23 cellular contexts compared by ENCODE assay signal in the genomic region with DNA sequence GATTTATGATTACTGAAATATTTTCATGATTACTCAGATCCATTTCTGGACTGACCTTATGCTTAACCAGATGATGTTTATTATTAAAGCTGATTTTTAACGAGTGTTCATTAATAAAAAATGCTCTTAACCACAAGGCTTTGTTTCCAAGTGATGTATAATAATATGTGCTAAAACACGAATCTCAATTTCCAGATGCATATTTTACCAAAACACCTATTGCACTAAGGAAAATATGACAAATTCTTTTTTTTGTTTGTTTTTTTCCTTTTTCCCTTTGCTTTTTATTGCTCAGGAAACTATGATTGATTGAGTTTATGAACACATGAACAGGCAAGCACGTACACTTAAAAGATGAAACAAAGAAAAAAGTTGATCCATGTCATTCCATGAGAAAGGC.
"Had no signal": no experiment of that assay in that cellular context is flagged by ENCODE, and none has a peak within 500 bp of the region (broad histone marks: within the 10 kb centered on the region; RNA-seq: fewer than 3 reads in every experiment).

No MANE protein-coding gene starts in this region.

- H3K4me2 ChIP-seq: neural progenitor cell had no signal

- DNase-seq: activated CD4-positive, alpha-beta T cell treated with anti-CD3 and anti-CD28 coated beads, Interleukin-2, amount 50 U/mL, for 1 hour; activated CD4-positive, CD25-positive, alpha-beta regulatory T cell treated with anti-CD3 and anti-CD28 coated beads, Interleukin-2, amount 50 U/mL, for 72 hours; activated CD8-positive, alpha-beta memory T cell treated with anti-CD3 and anti-CD28 coated beads for 24 hours; activated CD8-positive, alpha-beta memory T cell treated with anti-CD3 and anti-CD28 coated beads, Interleukin-2, amount 50 U/mL, for 48 hours; activated effector memory CD4-positive, alpha-beta T cell treated with Interleukin-2 at 50 U/mL for 16 hours; activated naive CD4-positive, alpha-beta T cell treated with anti-CD3 and anti-CD28 coated beads, Interleukin-2, amount 50 U/mL, for 16 hours; activated T-cell treated with anti-CD3 and anti-CD28 coated beads, Interleukin-2, amount 50 U/mL, for 48 hours; aorta; cerebellar nuclear complex; effector memory CD4-positive, alpha-beta T cell; foreskin melanocyte; glutamatergic neuron; hypothalamus; islet precursor cell; naive thymus-derived CD4-positive, alpha-beta T cell; stimulated activated CD4-positive, alpha-beta T cell treated with anti-CD3 and anti-CD28 coated beads, Interleukin-12 subunit alpha, Interleukin-12 subunit beta, amount 100 ng/mL, for 4 hours; stimulated activated CD4-positive, alpha-beta T cell treated with anti-CD3 and anti-CD28 coated beads, Interleukin-2, amount 100 ng/mL, for 24 hours had no signal

- H3K4me3 Mint-ChIP-seq: naive thymus-derived CD4-positive, alpha-beta T cell; neural progenitor cell; stimulated activated naive CD8-positive, alpha-beta T cell treated with anti-CD3 and anti-CD28 coated beads, Interleukin-15, Interleukin-2, amounts not matched to agents 100 ng/mL and 50 ng/mL, for 24 hours; T-helper 1 cell treated with Interleukin-12 subunit alpha and Interleukin-12 subunit beta and Interleukin-4 antibody, amounts not matched to agents 30 μg/mL and 1 μg/mL, for 36 hours had no signal

- H3K27ac Mint-ChIP-seq: naive thymus-derived CD4-positive, alpha-beta T cell; neural progenitor cell; stimulated activated naive CD8-positive, alpha-beta T cell treated with anti-CD3 and anti-CD28 coated beads, Interleukin-15, Interleukin-2, amounts not matched to agents 100 ng/mL and 50 ng/mL, for 24 hours; T-helper 1 cell treated with Interleukin-12 subunit alpha and Interleukin-12 subunit beta and Interleukin-4 antibody, amounts not matched to agents 30 μg/mL and 1 μg/mL, for 36 hours had no signal

- H3K9me3 ChIP-seq: left lung, tibial nerve had no signal

- H3K27me3 ChIP-seq: left lung, neural progenitor cell, tibial nerve had no signal

- ATAC-seq: naive thymus-derived CD4-positive, alpha-beta T cell had no signal

- H3K36me3 ChIP-seq: left lung, neural progenitor cell, tibial nerve had no signal

- H3K4me1 ChIP-seq: neural progenitor cell had no signal

- H3K9me3 Mint-ChIP-seq: naive thymus-derived CD4-positive, alpha-beta T cell; neural progenitor cell; stimulated activated naive CD8-positive, alpha-beta T cell treated with anti-CD3 and anti-CD28 coated beads, Interleukin-15, Interleukin-2, amounts not matched to agents 100 ng/mL and 50 ng/mL, for 24 hours; T-helper 1 cell treated with Interleukin-12 subunit alpha and Interleukin-12 subunit beta and Interleukin-4 antibody, amounts not matched to agents 30 μg/mL and 1 μg/mL, for 36 hours had no signal

- H3K4me3 ChIP-seq: left lung, neural progenitor cell, tibial nerve had no signal

- H3K27ac ChIP-seq: left lung, neural progenitor cell, tibial nerve had no signal

- H3K9ac ChIP-seq: neural progenitor cell had no signal

- H2AFZ ChIP-seq: neural progenitor cell had no signal

- H3K27me3 Mint-ChIP-seq: naive thymus-derived CD4-positive, alpha-beta T cell; progenitor cell of endocrine pancreas; stimulated activated naive CD8-positive, alpha-beta T cell treated with anti-CD3 and anti-CD28 coated beads, Interleukin-15, Interleukin-2, amounts not matched to agents 100 ng/mL and 50 ng/mL, for 24 hours had no signal
